Comparison of ENCODE assay signal across 18 cellular contexts in genomic region chr6:26041946-26042345, GRCh38. TPM values are rescaled to one million over a fixed set of nuclear protein-coding genes. Genes with fewer than 3 reads are reported as not detected.
A peak's percentile ranks its signal among the peaks of the same experiment; 100 is the strongest.
DNase-seq lines count a peak whose midpoint lies in the region; ATAC-seq and TF ChIP-seq lines count a peak whose summit lies in the region.
"Had no signal": no experiment of that assay in that cellular context is flagged by ENCODE, and none has a peak within 500 bp of the region (broad histone marks: within the 10 kb centered on the region; RNA-seq: fewer than 3 reads in every experiment).

No MANE protein-coding gene starts in this region.

- H3K27ac ChIP-seq in HCT116 (ENCODE audit: low read depth, low read length), result no peak overlapping the region
- no peak overlapping the region for H3K27ac ChIP-seq in osteoblast (ENCODE audit: low read depth, low read length)

- CTCF ChIA-PET in activated naive CD4-positive, alpha-beta T cell treated with anti-CD3 and anti-CD28 coated beads, Interleukin-2, amount 10 ng/mL, durations not matched to agents 7 days and 5 days (lab: Charles Lee), result interaction anchor here (4.9 kb wide), 1 partner anchor 11 kb away, joined by 28 read pairs; a partner anchor contains a TSS
- CTCF ChIA-PET in HCT116 (lab: Charles Lee) (no interaction called here), WTC11 (lab: Charles Lee) (no interaction called here)

- no peak for DNase-seq in activated naive CD4-positive, alpha-beta T cell treated with anti-CD3 and anti-CD28 coated beads, Interleukin-2, amount 10 ng/mL, durations not matched to agents 7 days and 5 days
- DNase-seq in activated naive CD4-positive, alpha-beta T cell treated with anti-CD3 and anti-CD28 coated beads, Interleukin-2, amount 50 U/mL, for 72 hours (ENCODE audit: low spot score in 2 of 2), result no peak
- no peak for DNase-seq in HCT116 (ENCODE audit: low read depth, low spot score)
- DNase-seq in WTC11 (ENCODE audit: low spot score), result no peak
- no peak for DNase-seq in osteoblast (ENCODE audit: insufficient read length, low spot score, missing footprints)
- DNase-seq in LoVo (ENCODE audit: low spot score), result no peak
- no peak for DNase-seq in dermis blood vessel endothelial cell
- DNase-seq: C1 segment of cervical spinal cord; CD8-positive, alpha-beta T cell; DMS153; NCI-H1105; NCI-H2029 treated with DMSO at 0.1 percent for 48 hours; NCI-H226; NCI-H524 treated with DMSO at 0.1 percent for 48 hours; NCI-H82; Right ventricle myocardium superior; SW 1271 had no signal

- ATAC-seq in activated naive CD4-positive, alpha-beta T cell treated with anti-CD3 and anti-CD28 coated beads, Interleukin-2, amount 50 U/mL, for 72 hours, result no peak
- no peak for ATAC-seq in HCT116
- ATAC-seq in WTC11, result no peak
- ATAC-seq in GM18861 (IDR thresholded peaks at IDR 0.05; ENCODE audit: unreplicated experiment), result no peak
- ATAC-seq: CD8-positive, alpha-beta T cell had no signal

- peak overlapping the region; percentile 100 for H3K27ac Mint-ChIP-seq in activated naive CD4-positive, alpha-beta T cell treated with anti-CD3 and anti-CD28 coated beads, Interleukin-2, amount 10 ng/mL, durations not matched to agents 7 days and 5 days
- H3K27ac Mint-ChIP-seq in activated naive CD4-positive, alpha-beta T cell treated with anti-CD3 and anti-CD28 coated beads, Interleukin-2, amount 50 U/mL, for 72 hours, result peak overlapping the region in 1 of 2 donors; percentile 97
- no peak overlapping the region for H3K27ac Mint-ChIP-seq in WTC11
- H3K27ac Mint-ChIP-seq: CD8-positive, alpha-beta T cell had no signal

- no peak overlapping the region for H3K4me2 ChIP-seq in HCT116 (ENCODE audit: low read length)
- peak overlapping the region; percentile 45 for H3K4me2 ChIP-seq in osteoblast (ENCODE audit: insufficient read depth, low read length)

- no peaks in the 10 kb centered on the region for H3K27me3 Mint-ChIP-seq in activated naive CD4-positive, alpha-beta T cell treated with anti-CD3 and anti-CD28 coated beads, Interleukin-2, amount 10 ng/mL, durations not matched to agents 7 days and 5 days
- no peaks in the 10 kb centered on the region for H3K27me3 Mint-ChIP-seq in WTC11 (ENCODE audit: low read depth)

- no peaks in the 10 kb centered on the region for H4K20me1 ChIP-seq in HCT116 (ENCODE audit: insufficient read depth)
- no peaks in the 10 kb centered on the region for H4K20me1 ChIP-seq in osteoblast (ENCODE audit: insufficient read depth, low read length)

- peak overlapping the region; percentile 85 for H2AFZ ChIP-seq in HCT116 (ENCODE audit: low read depth, low read length, poor library complexity, severe bottlenecking)
- no peak overlapping the region for H2AFZ ChIP-seq in osteoblast (ENCODE audit: low read length)

- TF ChIP-seq POLR2A in HCT116 (IDR thresholded peaks at IDR 0.05; ENCODE audit: borderline replicate concordance, extremely low read depth, insufficient read depth, insufficient read length), result no peak

- RAD21 ChIA-PET in HCT116 (lab: Charles Lee; ENCODE audit: low non-redundant PET in 1 of 2, low total read pairs in 2 of 2, uncharacterized antibody in 2 of 2, unreplicated experiment in 2 of 2), result no interaction called here

- BruUV-seq in HCT116 (replicated peaks; lab: Mats Ljungman, UMichigan), result no TSS peak

- H3K27me3 ChIP-seq in HCT116 (ENCODE audit: insufficient read depth, low read length), result no peaks in the 10 kb centered on the region
- H3K27me3 ChIP-seq in osteoblast (ENCODE audit: insufficient read depth, low read length), result no peaks in the 10 kb centered on the region

- no peaks in the 10 kb centered on the region; a peak in 1 of 4 replicates for H3K9me3 ChIP-seq in HCT116 (ENCODE audit: control insufficient read depth in 1 of 2, insufficient read depth in 1 of 2, low read depth in 1 of 2, low read length in 2 of 2)
- no peaks in the 10 kb centered on the region for H3K9me3 ChIP-seq in osteoblast (ENCODE audit: low read depth, low read length)

- intact Hi-C loops in HCT116 (cut with micrococcal nuclease), result no loop called here

- POLR2A ChIA-PET in HCT116 (lab: Charles Lee), result interaction anchor here (13.4 kb wide), 1 partner anchor 11 kb away, joined by 202 read pairs; a partner anchor contains a TSS
- POLR2A ChIA-PET in WTC11 (lab: Charles Lee), result interaction anchor here (0.7 to 10.0 kb wide), 4 partner anchors 12 to 203 kb away, joined by 5 to 365 read pairs (median 23); a partner anchor contains a TSS

- peaks cover 5 to 8% of the 10 kb centered on the region in 2 experiments; a peak in 3 of 4 replicates for H3K4me1 ChIP-seq in HCT116 (ENCODE audit: control insufficient read depth in 1 of 2, insufficient read depth in 2 of 2, low read length in 2 of 2)
- H3K4me1 ChIP-seq in osteoblast (ENCODE audit: insufficient read depth, low read length), result peaks cover 23% of the 10 kb centered on the region

- H3K9me2 ChIP-seq in HCT116 (ENCODE audit: insufficient read depth), result no peaks in the 10 kb centered on the region

- TF ChIP-seq CTCF in HCT116 (IDR thresholded peaks at IDR 0.05 in 2 of 3, conservative IDR thresholded peaks at IDR 0.05 in 1 of 3; ENCODE audit: borderline replicate concordance in 1 of 3, insufficient read depth in 1 of 3, low read depth in 2 of 3, low read length in 2 of 3) (no peak), WTC11 (IDR thresholded peaks at IDR 0.05) (no peak), osteoblast (IDR thresholded peaks at IDR 0.05; ENCODE audit: extremely low read depth, low read depth, low read length) (no peak)

- peaks cover 4% of the 10 kb centered on the region for H3K36me3 Mint-ChIP-seq in activated naive CD4-positive, alpha-beta T cell treated with anti-CD3 and anti-CD28 coated beads, Interleukin-2, amount 10 ng/mL, durations not matched to agents 7 days and 5 days
- peaks cover 4 to 8% of the 10 kb centered on the region in 2 donors for H3K36me3 Mint-ChIP-seq in activated naive CD4-positive, alpha-beta T cell treated with anti-CD3 and anti-CD28 coated beads, Interleukin-2, amount 50 U/mL, for 72 hours
- H3K36me3 Mint-ChIP-seq in WTC11, result 0 out of 2 replicates have a peak, but pooled peaks cover 5% of the 10 kb centered on the region

- H3K36me3 ChIP-seq in HCT116 (ENCODE audit: control insufficient read depth in 1 of 2, insufficient read depth in 2 of 2, low read length in 2 of 2), result no peaks in the 10 kb centered on the region
- no peaks in the 10 kb centered on the region for H3K36me3 ChIP-seq in osteoblast (ENCODE audit: insufficient read depth, low read length)

- H3K4me3 Mint-ChIP-seq in activated naive CD4-positive, alpha-beta T cell treated with anti-CD3 and anti-CD28 coated beads, Interleukin-2, amount 10 ng/mL, durations not matched to agents 7 days and 5 days, result no peak overlapping the region
- H3K4me3 Mint-ChIP-seq in WTC11, result no peak overlapping the region
- H3K4me3 Mint-ChIP-seq: CD8-positive, alpha-beta T cell had no signal

- H3K79me2 ChIP-seq in HCT116 (ENCODE audit: insufficient read depth, low read length), result no peaks in the 10 kb centered on the region
- H3K79me2 ChIP-seq in osteoblast (ENCODE audit: insufficient read depth, low read length), result no peaks in the 10 kb centered on the region

- peaks cover 30% of the 10 kb centered on the region for H3K4me1 Mint-ChIP-seq in activated naive CD4-positive, alpha-beta T cell treated with anti-CD3 and anti-CD28 coated beads, Interleukin-2, amount 10 ng/mL, durations not matched to agents 7 days and 5 days
- H3K4me1 Mint-ChIP-seq in WTC11, result peaks cover 31% of the 10 kb centered on the region

- H3K4me3 ChIP-seq in HCT116 (replicated peaks in 1 of 2; ENCODE audit: low read depth in 1 of 2, low read length in 2 of 2), result no peak overlapping the region
- no peak overlapping the region for H3K4me3 ChIP-seq in osteoblast (ENCODE audit: insufficient read depth, low read length)

- no peaks in the 10 kb centered on the region for H3K9me3 Mint-ChIP-seq in activated naive CD4-positive, alpha-beta T cell treated with anti-CD3 and anti-CD28 coated beads, Interleukin-2, amount 10 ng/mL, durations not matched to agents 7 days and 5 days
- no peaks in the 10 kb centered on the region for H3K9me3 Mint-ChIP-seq in activated naive CD4-positive, alpha-beta T cell treated with anti-CD3 and anti-CD28 coated beads, Interleukin-2, amount 50 U/mL, for 72 hours
- H3K9me3 Mint-ChIP-seq in WTC11, result peaks cover 5% of the 10 kb centered on the region; the same call in 1 of the 2 replicates
- H3K9me3 Mint-ChIP-seq: CD8-positive, alpha-beta T cell had no signal

- H3K9ac ChIP-seq in HCT116 (ENCODE audit: low read length), result no peak overlapping the region

- no peak for TF ChIP-seq RAD21 in HCT116 (IDR thresholded peaks at IDR 0.05; ENCODE audit: low read depth)

TF ChIP-seq in HCT116, 20 proteins besides CTCF, POLR2A, EP300 and RAD21:
- TF ChIP-seq EGR1 (IDR thresholded peaks at IDR 0.05; ENCODE audit: low read depth) (no peak), CBX3 (IDR thresholded peaks at IDR 0.05; ENCODE audit: low read depth) (no peak)
TF ChIP-seq in HCT116: peak in this region for 0.

TF ChIP-seq in WTC11, 78 proteins besides CTCF, POLR2A, EP300 and RAD21 (continues in another document):
- TF ChIP-seq ZNF425 (CRISPR knock-in tag; conservative IDR thresholded peaks at IDR 0.05) (no peak), MXD4 (CRISPR knock-in tag; IDR thresholded peaks at IDR 0.05; ENCODE audit: borderline replicate concordance) (0 out of 2 replicates have a peak, but pooled peaks have one; percentile 46), ELF4 (CRISPR knock-in tag; IDR thresholded peaks at IDR 0.05; ENCODE audit: low read depth) (no peak)

RNA-seq across cellular contexts. Expression of gene HFE, which starts 45.3 kb away (rescaled TPM):
- 1 to 10 TPM in 1 of 2 donors, under 1 TPM in 1; 0.23 to 2.1 TPM for total RNA-seq in activated naive CD4-positive, alpha-beta T cell treated with anti-CD3 and anti-CD28 coated beads, Interleukin-2, amount 50 U/mL, for 72 hours
- total RNA-seq in HCT116 (2021; ENCODE audit: unreplicated experiment), result 9.8 TPM
- 12.0 and 13.4 TPM in 2 replicates for polyA plus RNA-seq in HCT116 (2012)
- total RNA-seq in WTC11 (2021), result 1.9 to 2.4 TPM (median 2.0 TPM) in 3 replicates
- 14.1 and 15.9 TPM in 2 replicates for total RNA-seq in osteoblast
- total RNA-seq in dermis blood vessel endothelial cell, result 2.2 and 6.2 TPM in 2 replicates
